In genomic region chr12:27270148-27270547, GRCh38 we compare ENCODE assay signal across 6 cellular contexts.
"Had no signal": no experiment of that assay in that cellular context is flagged by ENCODE, and none has a peak within 500 bp of the region (broad histone marks: within the 10 kb centered on the region; RNA-seq: fewer than 3 reads in every experiment).

No MANE protein-coding gene starts in this region.

- DNase-seq: GM23248, GOT3, H9, HCEC 1CT, IMR-90 had no signal

- H3K27ac ChIP-seq: GM23248 had no signal

- H3K4me3 Mint-ChIP-seq: H9 had no signal

- H3K4me3 ChIP-seq: GM23248, K562 had no signal

- H3K27ac Mint-ChIP-seq: H9 had no signal

- ATAC-seq: K562 had no signal
